In the genomic region with DNA sequence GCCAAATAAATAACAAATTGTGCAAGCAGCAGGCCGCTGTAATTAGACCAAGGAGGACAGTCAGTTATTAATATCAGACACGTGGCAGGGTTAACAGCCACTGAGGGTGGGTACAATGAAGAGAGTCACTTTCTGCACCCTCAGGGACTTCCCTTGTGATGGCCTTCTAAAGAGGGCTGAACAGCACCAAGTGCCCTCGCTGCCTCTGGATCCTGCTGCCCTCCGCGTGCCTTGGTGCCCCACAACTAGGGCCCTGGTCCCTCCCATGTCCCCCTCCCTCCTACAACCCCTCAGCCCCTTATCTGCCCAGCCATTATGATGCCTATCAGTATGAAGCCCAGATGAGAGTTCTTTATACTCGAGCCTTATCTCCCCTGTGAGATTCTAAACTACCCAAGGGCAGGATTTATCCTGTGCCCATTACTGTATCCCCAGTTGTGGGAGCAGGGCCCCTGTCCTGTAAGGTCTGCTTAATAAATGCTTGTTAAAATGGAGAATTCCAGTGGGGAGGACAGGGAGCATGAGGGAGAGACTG, we compare ENCODE assay signal across 1 cellular context.
TF ChIP-seq lines count a peak whose summit lies in the region.

No MANE protein-coding gene starts in this region.

TF ChIP-seq in IMR-90, 13 proteins besides CTCF, POLR2A, EP300 and RAD21 (continued from another document):
- no peak for TF ChIP-seq MAZ (IDR thresholded peaks at IDR 0.05; ENCODE audit: borderline replicate concordance, low read depth, low read length)
- TF ChIP-seq FOS (IDR thresholded peaks at IDR 0.05; ENCODE audit: low read depth, low read length), result no peak
- TF ChIP-seq, protein P1, sequence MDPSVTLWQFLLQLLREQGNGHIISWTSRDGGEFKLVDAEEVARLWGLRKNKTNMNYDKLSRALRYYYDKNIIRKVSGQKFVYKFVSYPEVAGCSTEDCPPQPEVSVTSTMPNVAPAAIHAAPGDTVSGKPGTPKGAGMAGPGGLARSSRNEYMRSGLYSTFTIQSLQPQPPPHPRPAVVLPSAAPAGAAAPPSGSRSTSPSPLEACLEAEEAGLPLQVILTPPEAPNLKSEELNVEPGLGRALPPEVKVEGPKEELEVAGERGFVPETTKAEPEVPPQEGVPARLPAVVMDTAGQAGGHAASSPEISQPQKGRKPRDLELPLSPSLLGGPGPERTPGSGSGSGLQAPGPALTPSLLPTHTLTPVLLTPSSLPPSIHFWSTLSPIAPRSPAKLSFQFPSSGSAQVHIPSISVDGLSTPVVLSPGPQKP (IDR thresholded peaks at IDR 0.05; ENCODE audit: borderline replicate concordance, low read depth, low read length), result no peak
- TF ChIP-seq RCOR1 (IDR thresholded peaks at IDR 0.05; ENCODE audit: insufficient replicate concordance, low read length), result no peak
- TF ChIP-seq CHD1 (IDR thresholded peaks at IDR 0.05; ENCODE audit: low read depth, low read length), result no peak
- TF ChIP-seq SMC3 (IDR thresholded peaks at IDR 0.05; ENCODE audit: low read depth, low read length), result no peak
- no peak for TF ChIP-seq NFE2L2 (IDR thresholded peaks at IDR 0.05; ENCODE audit: low read depth, low read length)
- no peak for TF ChIP-seq CEBPB (IDR thresholded peaks at IDR 0.05; ENCODE audit: low read depth, low read length)
- no peak for TF ChIP-seq MAFK (IDR thresholded peaks at IDR 0.05; ENCODE audit: low read depth, low read length)
